ENCODE assay signal across 8 cellular contexts in genomic region chr14:58200480-58200841, GRCh38. TPM values are rescaled to one million over a fixed set of nuclear protein-coding genes. Genes with fewer than 3 reads are reported as not detected.
DNase-seq lines count a peak whose midpoint lies in the region; ATAC-seq lines count a peak whose summit lies in the region.

No MANE protein-coding gene starts in this region.

- no peaks in the 10 kb centered on the region for H3K4me1 ChIP-seq in iPS DF 6.9 (ENCODE audit: control insufficient read depth, insufficient read depth, low read length)

- WGBS in iPS DF 6.9 (ENCODE audit: insufficient coverage, insufficient read length): no CpG with 5 or more reads among the region's 11 CpGs

- peak overlapping the region; percentile 99 for H3K4me3 ChIP-seq in iPS DF 6.9 (ENCODE audit: low read length)

- ATAC-seq in GM19035 (IDR thresholded peaks at IDR 0.05; ENCODE audit: unreplicated experiment) (peak; percentile 17), HG02885 (IDR thresholded peaks at IDR 0.05; ENCODE audit: poor library complexity, unreplicated experiment) (peak; percentile 8)
- ATAC-seq in stimulated activated naive CD8-positive, alpha-beta T cell treated with anti-CD3 and anti-CD28 coated beads, Interleukin-15, Interleukin-2, amounts not matched to agents 100 U/mL and 50 U/mL, for 24 hours: peak; percentile 12

- H3K27me3 ChIP-seq in iPS DF 6.9 (ENCODE audit: control insufficient read depth, insufficient read depth, low read length): no peaks in the 10 kb centered on the region

- no peaks in the 10 kb centered on the region for H3K9me3 ChIP-seq in iPS DF 6.9 (ENCODE audit: control insufficient read depth, insufficient read depth, low read length)

- intact Hi-C loops in activated T-helper 1 cell treated with anti-CD3 and anti-CD28 coated beads, Interleukin-12 subunit alpha, Interleukin-12 subunit beta, Interleukin-2, Interleukin-4 antibody, amounts not matched to agents 30 ng/mL and 10 ng/mL and 1 ng/mL, durations not matched to agents 14 hours and 24 hours and 36 hours (cut with micrococcal nuclease): loop anchor here (1.0 to 2.0 kb wide), 3 partner anchors 44 to 1284 kb away; partner anchors contain the start of genes ARID4A, JKAMP, L3HYPDH and PSMA3

- H3K27ac ChIP-seq in iPS DF 6.9 (ENCODE audit: low read length): no peak overlapping the region

- peak overlapping the region; percentile 93 for H3K4me3 Mint-ChIP-seq in activated T-helper 1 cell treated with anti-CD3 and anti-CD28 coated beads, Interleukin-12 subunit alpha, Interleukin-12 subunit beta, Interleukin-2, Interleukin-4 antibody, amounts not matched to agents 30 ng/mL and 10 ng/mL and 1 ng/mL, durations not matched to agents 14 hours and 24 hours and 36 hours

- peaks cover 4% of the 10 kb centered on the region for H3K36me3 Mint-ChIP-seq in activated T-helper 1 cell treated with anti-CD3 and anti-CD28 coated beads, Interleukin-12 subunit alpha, Interleukin-12 subunit beta, Interleukin-2, Interleukin-4 antibody, amounts not matched to agents 30 ng/mL and 10 ng/mL and 1 ng/mL, durations not matched to agents 14 hours and 24 hours and 36 hours (ENCODE audit: low read depth)

- H3K27ac Mint-ChIP-seq in activated T-helper 1 cell treated with anti-CD3 and anti-CD28 coated beads, Interleukin-12 subunit alpha, Interleukin-12 subunit beta, Interleukin-2, Interleukin-4 antibody, amounts not matched to agents 30 ng/mL and 10 ng/mL and 1 ng/mL, durations not matched to agents 14 hours and 24 hours and 36 hours: peak overlapping the region; percentile 86

- peaks cover 24% of the 10 kb centered on the region for H3K4me1 Mint-ChIP-seq in activated T-helper 1 cell treated with anti-CD3 and anti-CD28 coated beads, Interleukin-12 subunit alpha, Interleukin-12 subunit beta, Interleukin-2, Interleukin-4 antibody, amounts not matched to agents 30 ng/mL and 10 ng/mL and 1 ng/mL, durations not matched to agents 14 hours and 24 hours and 36 hours (ENCODE audit: low read depth)

- no peaks in the 10 kb centered on the region for H3K27me3 Mint-ChIP-seq in activated T-helper 1 cell treated with anti-CD3 and anti-CD28 coated beads, Interleukin-12 subunit alpha, Interleukin-12 subunit beta, Interleukin-2, Interleukin-4 antibody, amounts not matched to agents 30 ng/mL and 10 ng/mL and 1 ng/mL, durations not matched to agents 14 hours and 24 hours and 36 hours (ENCODE audit: insufficient read depth)

- H3K36me3 ChIP-seq in iPS DF 6.9 (ENCODE audit: control insufficient read depth, insufficient read depth, low read length): no peaks in the 10 kb centered on the region

- no peaks in the 10 kb centered on the region for H3K9me3 Mint-ChIP-seq in activated T-helper 1 cell treated with anti-CD3 and anti-CD28 coated beads, Interleukin-12 subunit alpha, Interleukin-12 subunit beta, Interleukin-2, Interleukin-4 antibody, amounts not matched to agents 30 ng/mL and 10 ng/mL and 1 ng/mL, durations not matched to agents 14 hours and 24 hours and 36 hours

- no peak for DNase-seq in activated T-helper 1 cell treated with anti-CD3 and anti-CD28 coated beads, Interleukin-12 subunit alpha, Interleukin-12 subunit beta, Interleukin-2, Interleukin-4 antibody, amounts not matched to agents 30 ng/mL and 10 ng/mL and 1 ng/mL, durations not matched to agents 14 hours and 24 hours and 36 hours (ENCODE audit: low spot score)
- DNase-seq in iPS DF 6.9 (ENCODE audit: low read depth, low spot score): no peak
- no peak for DNase-seq in stimulated activated naive CD8-positive, alpha-beta T cell treated with anti-CD3 and anti-CD28 coated beads, Interleukin-15, Interleukin-2, amounts not matched to agents 100 U/mL and 50 U/mL, for 24 hours
- no peak for DNase-seq in NCI-H1092 treated with DMSO at 0.1 percent for 48 hours (lab: John Stamatoyannopoulos, UW)
- DNase-seq in globus pallidus (ENCODE audit: low spot score): no peak
- DNase-seq in activated CD4-positive, CD25-positive, alpha-beta regulatory T cell (lab: John Stamatoyannopoulos, UW): no peak

RNA-seq across cellular contexts. Expression of gene ACTR10, which starts 0.5 kb away (rescaled TPM):
- 38.3 and 40.3 TPM in 2 replicates for total RNA-seq in activated T-helper 1 cell treated with anti-CD3 and anti-CD28 coated beads, Interleukin-12 subunit alpha, Interleukin-12 subunit beta, Interleukin-2, Interleukin-4 antibody, amounts not matched to agents 30 ng/mL and 10 ng/mL and 1 ng/mL, durations not matched to agents 14 hours and 24 hours and 36 hours

RNA-seq across cellular contexts. Expression of gene PSMA3, which starts 44.2 kb away (rescaled TPM):
- 453 and 500 TPM in 2 replicates for total RNA-seq in activated T-helper 1 cell treated with anti-CD3 and anti-CD28 coated beads, Interleukin-12 subunit alpha, Interleukin-12 subunit beta, Interleukin-2, Interleukin-4 antibody, amounts not matched to agents 30 ng/mL and 10 ng/mL and 1 ng/mL, durations not matched to agents 14 hours and 24 hours and 36 hours

RNA-seq across cellular contexts. Expression of gene ARMH4, which starts 48.4 kb away (rescaled TPM):
- total RNA-seq in activated T-helper 1 cell treated with anti-CD3 and anti-CD28 coated beads, Interleukin-12 subunit alpha, Interleukin-12 subunit beta, Interleukin-2, Interleukin-4 antibody, amounts not matched to agents 30 ng/mL and 10 ng/mL and 1 ng/mL, durations not matched to agents 14 hours and 24 hours and 36 hours: not detected in 2 replicates
